23 cellular contexts compared by ENCODE assay signal in genomic region chr10:95872158-95872711, GRCh38. TPM values are rescaled to one million over a fixed set of nuclear protein-coding genes. Genes with fewer than 3 reads are reported as not detected.
"Had no signal": no experiment of that assay in that cellular context is flagged by ENCODE, and none has a peak within 500 bp of the region (broad histone marks: within the 10 kb centered on the region; RNA-seq: fewer than 3 reads in every experiment).

No MANE protein-coding gene starts in this region.

- ATAC-seq: HepG2 had no signal

- FAIRE-seq: HepG2, RCC 7860 had no signal

- DNase-seq: IMR-90, Karpas-422, KG1, MG63, NCI-H1092, NCI-H1105 treated with DMSO at 0.1 percent for 48 hours, NCI-H1436, NCI-H187, NCI-H2029, NCI-H2081 treated with DMSO at 0.1 percent for 48 hours, NCI-H2171, NCI-H226, NCI-H446, NCI-H510A, NCI-H524 treated with DMSO at 0.1 percent for 48 hours, NCI-H69, NCI-H774, Right ventricle myocardium superior, RPMI8226, SIG-M5 had no signal

RNA-seq across cellular contexts. Expression of gene CC2D2B, which starts 35.5 kb away (rescaled TPM):
- total RNA-seq: HT1080, IMR-90 had no signal
- polyA plus RNA-seq: HepG2, IMR-90 had no signal
